8 cellular contexts compared by ENCODE assay signal in genomic region chr5:59390074-59390659, GRCh38.
DNase-seq lines count a peak whose midpoint lies in the region; ATAC-seq and TF ChIP-seq lines count a peak whose summit lies in the region.

No MANE protein-coding gene starts in this region.

- no peak overlapping the region for H3K27ac ChIP-seq in cardiac muscle cell
- no peak overlapping the region for H3K27ac ChIP-seq in right cardiac atrium (ENCODE audit: low read length)

- no peaks in the 10 kb centered on the region for H3K9me3 Mint-ChIP-seq in activated T-helper 17 cell treated with anti-CD3 and anti-CD28 coated beads, Interleukin-2, amount 50 U/mL, for 72 hours

- no peaks in the 10 kb centered on the region for H3K36me3 Mint-ChIP-seq in activated T-helper 17 cell treated with anti-CD3 and anti-CD28 coated beads, Interleukin-2, amount 50 U/mL, for 72 hours (ENCODE audit: low read depth)

- H3K4me1 ChIP-seq in cardiac muscle cell (ENCODE audit: low read depth), result no peaks in the 10 kb centered on the region
- no peaks in the 10 kb centered on the region for H3K4me1 ChIP-seq in right cardiac atrium (ENCODE audit: control insufficient read depth, insufficient read depth, low read length)

- H3K27ac Mint-ChIP-seq in activated T-helper 17 cell treated with anti-CD3 and anti-CD28 coated beads, Interleukin-2, amount 50 U/mL, for 72 hours, result no peak overlapping the region

- no peak for ATAC-seq in right cardiac atrium
- ATAC-seq in activated T-helper 17 cell treated with anti-CD3 and anti-CD28 coated beads, Interleukin-2, amount 50 U/mL, for 72 hours (replicated peaks), result no peak
- no peak for ATAC-seq in GM21576 (IDR thresholded peaks at IDR 0.05; ENCODE audit: unreplicated experiment)

- H3K4me3 ChIP-seq in cardiac muscle cell (no peak overlapping the region), right cardiac atrium (ENCODE audit: low read length) (no peak overlapping the region)

- H3K9me3 ChIP-seq in cardiac muscle cell (ENCODE audit: low read depth) (no peaks in the 10 kb centered on the region), right cardiac atrium (ENCODE audit: control insufficient read depth, low read length) (no peaks in the 10 kb centered on the region)

- 50% methylated on average over 2 of the region's 2 CpGs for WGBS in right cardiac atrium

- no peak overlapping the region for H3K4me3 Mint-ChIP-seq in activated T-helper 17 cell treated with anti-CD3 and anti-CD28 coated beads, Interleukin-2, amount 50 U/mL, for 72 hours

- TF ChIP-seq CTCF in cardiac muscle cell (IDR thresholded peaks at IDR 0.05; ENCODE audit: low read depth, low read length), result peak; percentile 52

- H3K36me3 ChIP-seq in cardiac muscle cell, result no peaks in the 10 kb centered on the region

- no peaks in the 10 kb centered on the region for H3K27me3 ChIP-seq in cardiac muscle cell
- H3K27me3 ChIP-seq in right cardiac atrium (ENCODE audit: control insufficient read depth, insufficient read depth), result no peaks in the 10 kb centered on the region

- no peaks in the 10 kb centered on the region for H3K4me1 Mint-ChIP-seq in activated T-helper 17 cell treated with anti-CD3 and anti-CD28 coated beads, Interleukin-2, amount 50 U/mL, for 72 hours

- peak; percentile 59 to 66 for DNase-seq in cardiac muscle cell (ENCODE audit: low read depth in 1 of 2, low spot score in 1 of 2)
- DNase-seq in right cardiac atrium, result no peak
- peak; percentile 2 for DNase-seq in NCI-H2227 treated with DMSO at 0.1 percent for 48 hours (lab: John Stamatoyannopoulos, UW)
- DNase-seq in effector CD4-positive, alpha-beta T cell, result peak; percentile 9
- peak; percentile 53 for DNase-seq in pons (ENCODE audit: low spot score)
- no peak for DNase-seq in NCI-H2107 treated with DMSO at 0.1 percent for 48 hours (lab: John Stamatoyannopoulos, UW; ENCODE audit: unreplicated experiment)

- intact Hi-C loops in right cardiac atrium (cut with DNase I), result loop anchor here (5.0 kb wide), 4 partner anchors 107 to 417 kb away; no protein-coding TSS in a partner anchor

- peaks cover 22% of the 10 kb centered on the region for H3K27me3 Mint-ChIP-seq in activated T-helper 17 cell treated with anti-CD3 and anti-CD28 coated beads, Interleukin-2, amount 50 U/mL, for 72 hours

Comparison
In these comparisons a context has a peak if more than half of its experiments do, and no peak if none do; other contexts are left out.
1. DNase-seq: peak in cardiac muscle cell (2 of 2), NCI-H2227 treated with DMSO at 0.1 percent for 48 hours (single experiment), effector CD4-positive, alpha-beta T cell (single experiment) and pons (single experiment); none in right cardiac atrium (0 of 3) and NCI-H2107 treated with DMSO at 0.1 percent for 48 hours (single experiment).